ENCODE assay signal across 16 cellular contexts in genomic region chr19:6246174-6247006, GRCh38. TPM values are rescaled to one million over a fixed set of nuclear protein-coding genes. Genes with fewer than 3 reads are reported as not detected.
DNase-seq lines count a peak whose midpoint lies in the region; ATAC-seq and TF ChIP-seq lines count a peak whose summit lies in the region.
"Had no signal": no experiment of that assay in that cellular context is flagged by ENCODE, and none has a peak within 500 bp of the region (broad histone marks: within the 10 kb centered on the region; RNA-seq: fewer than 3 reads in every experiment).

No MANE protein-coding gene starts in this region.

- peaks cover 29% of the 10 kb centered on the region for H3K36me3 ChIP-seq in BLaER1

- DNase-seq in WTC11 (ENCODE audit: low spot score) (no peak), glutamatergic neuron (no peak), DMS114 treated with DMSO at 0.1 percent for 48 hours (lab: John Stamatoyannopoulos, UW; ENCODE audit: unreplicated experiment) (no peak), COLO829 (ENCODE audit: low spot score) (no peak), medulla oblongata (ENCODE audit: extremely low spot score) (no peak), D341Med (ENCODE audit: low spot score) (no peak)
- DNase-seq: Caco-2, DMS53, MM.1S, NCI-H1092, NCI-H146, NCI-H2029 treated with DMSO at 0.1 percent for 48 hours, NCI-H2171, PC-3 had no signal

- no peak overlapping the region for H3K9ac ChIP-seq in BLaER1

- H3K4me2 ChIP-seq in BLaER1: peak overlapping the region; percentile 90

- H3K27ac ChIP-seq in BLaER1 (no peak overlapping the region), C4-2B (peak overlapping the region; percentile 14)

- peaks cover 12% of the 10 kb centered on the region for H3K9me3 ChIP-seq in BLaER1
- H3K9me3 ChIP-seq: Caco-2 had no signal

- H3K9me3 Mint-ChIP-seq in WTC11 (peaks cover 22% of the 10 kb centered on the region), glutamatergic neuron (ENCODE audit: unreplicated experiment) (peaks cover 22% of the 10 kb centered on the region)

- H3K27me3 ChIP-seq in BLaER1: no peaks in the 10 kb centered on the region

- H3K27me3 Mint-ChIP-seq in WTC11 (ENCODE audit: low read depth) (no peaks in the 10 kb centered on the region), glutamatergic neuron (ENCODE audit: unreplicated experiment) (peaks cover 6% of the 10 kb centered on the region)

- no peak overlapping the region for H3K4me3 ChIP-seq in BLaER1

- POLR2A ChIA-PET in WTC11 (lab: Charles Lee): no interaction called here

- H3K4me1 Mint-ChIP-seq in WTC11 (peaks cover 14% of the 10 kb centered on the region), glutamatergic neuron (ENCODE audit: low read depth, unreplicated experiment) (peaks cover 38% of the 10 kb centered on the region)

- H3K4me1 ChIP-seq in BLaER1: peaks cover 100% of the 10 kb centered on the region
- H3K4me1 ChIP-seq: Caco-2 had no signal

- peaks cover 100% of the 10 kb centered on the region for H4K20me1 ChIP-seq in BLaER1

- CTCF ChIA-PET in WTC11 (lab: Charles Lee): interaction anchor here (0.8 to 2.3 kb wide), 3 partner anchors 24 to 28 kb away, joined by 4 to 6 read pairs (median 4); no protein-coding TSS in a partner anchor

- H3K36me3 Mint-ChIP-seq in WTC11 (peaks cover 37% of the 10 kb centered on the region), glutamatergic neuron (ENCODE audit: unreplicated experiment) (peaks cover 19% of the 10 kb centered on the region)

- no peak for ATAC-seq in WTC11
- ATAC-seq: PC-3 had no signal

- H3K27ac Mint-ChIP-seq in WTC11 (peak overlapping the region; percentile 49; the same call in 1 of the 2 replicates), glutamatergic neuron (ENCODE audit: unreplicated experiment) (peak overlapping the region; percentile 26)

- TF ChIP-seq CTCF in C4-2B (conservative IDR thresholded peaks at IDR 0.05): no peak
- TF ChIP-seq CTCF in WTC11 (IDR thresholded peaks at IDR 0.05): no peak
- TF ChIP-seq CTCF in glutamatergic neuron (IDR thresholded peaks at IDR 0.05; ENCODE audit: partially characterized antibody, unreplicated experiment): no peak

- H3K4me3 Mint-ChIP-seq in WTC11 (no peak overlapping the region), glutamatergic neuron (ENCODE audit: unreplicated experiment) (no peak overlapping the region)

TF ChIP-seq in WTC11, 78 proteins besides CTCF, POLR2A, EP300 and RAD21:
- TF ChIP-seq STAT6 (CRISPR knock-in tag; conservative IDR thresholded peaks at IDR 0.05; ENCODE audit: low read depth) (no peak), PREB (CRISPR knock-in tag; IDR thresholded peaks at IDR 0.05; ENCODE audit: borderline replicate concordance) (no peak), FOXK1 (CRISPR knock-in tag; IDR thresholded peaks at IDR 0.05) (no peak), FOXP4 (CRISPR knock-in tag; IDR thresholded peaks at IDR 0.05) (no peak), NFYB (CRISPR knock-in tag; conservative IDR thresholded peaks at IDR 0.05; ENCODE audit: low read depth) (no peak), MYBL2 (CRISPR knock-in tag; IDR thresholded peaks at IDR 0.05) (no peak), JUN (CRISPR knock-in tag; IDR thresholded peaks at IDR 0.05) (no peak), ZBTB21 (CRISPR knock-in tag; IDR thresholded peaks at IDR 0.05; ENCODE audit: borderline replicate concordance) (no peak), ZNF317 (CRISPR knock-in tag; IDR thresholded peaks at IDR 0.05; ENCODE audit: borderline replicate concordance, low read depth) (no peak), ZNF423 (CRISPR knock-in tag; IDR thresholded peaks at IDR 0.05) (no peak), ATF6 (CRISPR knock-in tag; IDR thresholded peaks at IDR 0.05) (no peak), ZBTB43 (CRISPR knock-in tag; IDR thresholded peaks at IDR 0.05) (no peak), E2F4 (CRISPR knock-in tag; IDR thresholded peaks at IDR 0.05; ENCODE audit: borderline replicate concordance, low read depth) (no peak), MXD4 (CRISPR knock-in tag; IDR thresholded peaks at IDR 0.05; ENCODE audit: borderline replicate concordance) (no peak), TP53 (CRISPR knock-in tag; IDR thresholded peaks at IDR 0.05) (no peak)

RNA-seq across cellular contexts. Expression of gene MLLT1, which starts 33.4 kb away (rescaled TPM):
- 49.9 to 58.2 TPM (median 50.2 TPM) in 3 replicates for total RNA-seq in WTC11 (2021)
- 52.9 TPM for total RNA-seq in glutamatergic neuron (ENCODE audit: unreplicated experiment)
